ENCODE assay signal across 8 cellular contexts in the genomic region with DNA sequence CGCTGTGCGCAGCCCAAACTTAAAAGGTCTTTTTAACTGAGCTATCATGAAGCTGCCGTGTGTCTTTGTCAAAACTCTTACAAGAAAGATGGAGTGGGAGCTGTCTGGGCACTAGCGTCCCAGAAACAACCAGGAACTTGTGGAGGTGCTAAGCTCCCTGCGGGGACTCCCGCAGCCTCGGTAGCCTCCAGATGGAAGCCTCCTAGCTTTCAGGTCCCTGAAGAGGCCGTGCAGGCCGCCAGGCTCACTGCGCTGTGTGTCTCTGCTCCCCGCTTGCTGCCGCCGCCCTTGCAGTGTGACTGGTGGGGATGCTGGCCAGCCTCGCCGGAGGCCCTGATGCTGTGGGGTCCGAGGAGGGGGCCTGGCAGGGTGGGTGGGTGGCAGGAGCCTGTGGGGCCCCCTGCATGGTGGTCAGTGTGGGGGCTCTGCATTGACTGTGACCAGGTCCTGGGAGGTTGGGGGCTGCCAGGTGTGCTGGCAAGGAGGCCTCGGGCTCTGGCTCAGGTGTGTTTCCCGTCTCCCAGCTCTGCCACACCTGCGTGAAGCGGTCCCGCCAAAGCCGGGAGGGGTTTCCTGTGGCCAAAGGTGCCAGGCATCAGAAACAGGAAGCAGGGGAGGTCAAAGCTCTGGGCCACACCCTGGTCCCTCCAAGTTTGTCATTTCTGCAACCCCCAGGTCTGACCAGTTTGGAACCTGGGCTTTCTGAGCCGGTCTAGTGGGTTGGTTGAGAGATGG. TPM values are rescaled to one million over a fixed set of nuclear protein-coding genes. Genes with fewer than 3 reads are reported as not detected.
DNase-seq lines count a peak whose midpoint lies in the region; ATAC-seq lines count a peak whose summit lies in the region.

No MANE protein-coding gene starts in this region.

- ATAC-seq in effector memory CD8-positive, alpha-beta T cell (replicated peaks) = no peak
- ATAC-seq in naive B cell (ENCODE audit: low read depth in 2 of 2) (no peak), GM18868 (IDR thresholded peaks at IDR 0.05; ENCODE audit: unreplicated experiment) (no peak)

- DNase-seq in EH (ENCODE audit: low read depth) (peak; percentile 48), OCI-M1 (lab: John Stamatoyannopoulos, UW) (peak; percentile 22), naive B cell (no peak), Kasumi-1 (lab: John Stamatoyannopoulos, UW) (no peak), NCI-H1694 (lab: John Stamatoyannopoulos, UW) (no peak)
- DNase-seq in effector memory CD8-positive, alpha-beta T cell = no peak
- no peak for DNase-seq in activated effector memory CD4-positive, alpha-beta T cell treated with Interleukin-2 at 50 U/mL for 16 hours

- H3K36me3 Mint-ChIP-seq in effector memory CD8-positive, alpha-beta T cell (ENCODE audit: insufficient read depth) = peaks cover 33% of the 10 kb centered on the region
- H3K36me3 Mint-ChIP-seq in naive B cell = no peaks in the 10 kb centered on the region

- no peaks in the 10 kb centered on the region for H3K9me3 Mint-ChIP-seq in effector memory CD8-positive, alpha-beta T cell
- no peaks in the 10 kb centered on the region for H3K9me3 Mint-ChIP-seq in naive B cell

- H3K4me3 Mint-ChIP-seq in effector memory CD8-positive, alpha-beta T cell = peak overlapping the region; percentile 92
- peak overlapping the region; percentile 84 to 97 (median 94) for H3K4me3 Mint-ChIP-seq in naive B cell

- peaks cover 32 to 41% of the 10 kb centered on the region in 2 donors for H3K4me1 Mint-ChIP-seq in effector memory CD8-positive, alpha-beta T cell (ENCODE audit: low read depth in 2 of 2)
- H3K4me1 Mint-ChIP-seq in naive B cell = peaks cover 35 to 49% (median 46%) of the 10 kb centered on the region in 3 donors

- no peaks in the 10 kb centered on the region for H3K27me3 Mint-ChIP-seq in effector memory CD8-positive, alpha-beta T cell
- peaks cover 0 to 11% (median 0%) of the 10 kb centered on the region in 3 donors for H3K27me3 Mint-ChIP-seq in naive B cell

- H3K27ac Mint-ChIP-seq in effector memory CD8-positive, alpha-beta T cell = peak overlapping the region; percentile 94 to 97
- H3K27ac Mint-ChIP-seq in naive B cell = peak overlapping the region; percentile 92 to 100 (median 97)

RNA-seq across cellular contexts. Expression of a gene that starts 1.2 kb away (rescaled TPM):
- 10 to 100 TPM in 5 of 6 donors, 1 to 10 TPM in 1; 9.4 to 22.6 (median 15.1) TPM for polyA plus RNA-seq in naive B cell (ENCODE audit: low read depth in 6 of 6)

RNA-seq across cellular contexts. Expression of a gene that starts 13.9 kb away (rescaled TPM):
- polyA plus RNA-seq in naive B cell (ENCODE audit: low read depth in 6 of 6) = 1 to 10 TPM; 2.9 to 6.8 (median 5.2) TPM

RNA-seq across cellular contexts. Expression of a gene that starts 16.4 kb away (rescaled TPM):
- polyA plus RNA-seq in naive B cell (ENCODE audit: low read depth in 6 of 6) = under 1 TPM in 1 of 6 donors, not detected in 5; 0.08 TPM

RNA-seq across cellular contexts. Expression of a gene that starts 57.9 kb away (rescaled TPM):
- 10 to 100 TPM; 11.6 to 23.2 (median 14.2) TPM for polyA plus RNA-seq in naive B cell (ENCODE audit: low read depth in 6 of 6)

Comparison
In these comparisons a context has a peak if more than half of its experiments do, and no peak if none do; other contexts are left out.
1. DNase-seq: peak in EH (single experiment) and OCI-M1 (single experiment); none in effector memory CD8-positive, alpha-beta T cell (0 of 3), naive B cell (single experiment), Kasumi-1 (0 of 2), activated effector memory CD4-positive, alpha-beta T cell treated with Interleukin-2 at 50 U/mL for 16 hours (single experiment) and NCI-H1694 (single experiment).